ENCODE assay signal across 1 cellular context in the genomic region with DNA sequence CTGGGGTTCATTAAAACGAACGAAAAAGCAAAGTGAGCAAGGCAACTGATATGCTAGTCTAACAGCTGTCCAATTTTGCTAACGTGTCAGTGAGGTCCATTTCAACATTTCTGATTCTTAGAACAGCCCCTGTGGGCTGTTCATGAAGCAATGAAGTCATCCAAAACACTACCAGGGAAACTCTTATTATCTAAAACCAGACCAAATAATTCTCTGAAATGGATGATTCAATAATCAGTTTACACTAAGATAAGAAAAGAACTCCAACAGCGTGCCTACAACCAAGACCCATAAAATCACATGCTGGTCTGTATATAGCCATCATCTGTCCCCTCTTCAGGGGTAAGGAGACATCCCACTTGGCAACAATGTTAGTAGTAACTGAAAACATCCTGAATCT.
TF ChIP-seq lines count a peak whose summit lies in the region.

No MANE protein-coding gene starts in this region.

TF ChIP-seq in K562, 482 proteins besides CTCF, POLR2A, EP300 and RAD21 (continued from another document and continues in another):
- TF ChIP-seq, protein P1, sequence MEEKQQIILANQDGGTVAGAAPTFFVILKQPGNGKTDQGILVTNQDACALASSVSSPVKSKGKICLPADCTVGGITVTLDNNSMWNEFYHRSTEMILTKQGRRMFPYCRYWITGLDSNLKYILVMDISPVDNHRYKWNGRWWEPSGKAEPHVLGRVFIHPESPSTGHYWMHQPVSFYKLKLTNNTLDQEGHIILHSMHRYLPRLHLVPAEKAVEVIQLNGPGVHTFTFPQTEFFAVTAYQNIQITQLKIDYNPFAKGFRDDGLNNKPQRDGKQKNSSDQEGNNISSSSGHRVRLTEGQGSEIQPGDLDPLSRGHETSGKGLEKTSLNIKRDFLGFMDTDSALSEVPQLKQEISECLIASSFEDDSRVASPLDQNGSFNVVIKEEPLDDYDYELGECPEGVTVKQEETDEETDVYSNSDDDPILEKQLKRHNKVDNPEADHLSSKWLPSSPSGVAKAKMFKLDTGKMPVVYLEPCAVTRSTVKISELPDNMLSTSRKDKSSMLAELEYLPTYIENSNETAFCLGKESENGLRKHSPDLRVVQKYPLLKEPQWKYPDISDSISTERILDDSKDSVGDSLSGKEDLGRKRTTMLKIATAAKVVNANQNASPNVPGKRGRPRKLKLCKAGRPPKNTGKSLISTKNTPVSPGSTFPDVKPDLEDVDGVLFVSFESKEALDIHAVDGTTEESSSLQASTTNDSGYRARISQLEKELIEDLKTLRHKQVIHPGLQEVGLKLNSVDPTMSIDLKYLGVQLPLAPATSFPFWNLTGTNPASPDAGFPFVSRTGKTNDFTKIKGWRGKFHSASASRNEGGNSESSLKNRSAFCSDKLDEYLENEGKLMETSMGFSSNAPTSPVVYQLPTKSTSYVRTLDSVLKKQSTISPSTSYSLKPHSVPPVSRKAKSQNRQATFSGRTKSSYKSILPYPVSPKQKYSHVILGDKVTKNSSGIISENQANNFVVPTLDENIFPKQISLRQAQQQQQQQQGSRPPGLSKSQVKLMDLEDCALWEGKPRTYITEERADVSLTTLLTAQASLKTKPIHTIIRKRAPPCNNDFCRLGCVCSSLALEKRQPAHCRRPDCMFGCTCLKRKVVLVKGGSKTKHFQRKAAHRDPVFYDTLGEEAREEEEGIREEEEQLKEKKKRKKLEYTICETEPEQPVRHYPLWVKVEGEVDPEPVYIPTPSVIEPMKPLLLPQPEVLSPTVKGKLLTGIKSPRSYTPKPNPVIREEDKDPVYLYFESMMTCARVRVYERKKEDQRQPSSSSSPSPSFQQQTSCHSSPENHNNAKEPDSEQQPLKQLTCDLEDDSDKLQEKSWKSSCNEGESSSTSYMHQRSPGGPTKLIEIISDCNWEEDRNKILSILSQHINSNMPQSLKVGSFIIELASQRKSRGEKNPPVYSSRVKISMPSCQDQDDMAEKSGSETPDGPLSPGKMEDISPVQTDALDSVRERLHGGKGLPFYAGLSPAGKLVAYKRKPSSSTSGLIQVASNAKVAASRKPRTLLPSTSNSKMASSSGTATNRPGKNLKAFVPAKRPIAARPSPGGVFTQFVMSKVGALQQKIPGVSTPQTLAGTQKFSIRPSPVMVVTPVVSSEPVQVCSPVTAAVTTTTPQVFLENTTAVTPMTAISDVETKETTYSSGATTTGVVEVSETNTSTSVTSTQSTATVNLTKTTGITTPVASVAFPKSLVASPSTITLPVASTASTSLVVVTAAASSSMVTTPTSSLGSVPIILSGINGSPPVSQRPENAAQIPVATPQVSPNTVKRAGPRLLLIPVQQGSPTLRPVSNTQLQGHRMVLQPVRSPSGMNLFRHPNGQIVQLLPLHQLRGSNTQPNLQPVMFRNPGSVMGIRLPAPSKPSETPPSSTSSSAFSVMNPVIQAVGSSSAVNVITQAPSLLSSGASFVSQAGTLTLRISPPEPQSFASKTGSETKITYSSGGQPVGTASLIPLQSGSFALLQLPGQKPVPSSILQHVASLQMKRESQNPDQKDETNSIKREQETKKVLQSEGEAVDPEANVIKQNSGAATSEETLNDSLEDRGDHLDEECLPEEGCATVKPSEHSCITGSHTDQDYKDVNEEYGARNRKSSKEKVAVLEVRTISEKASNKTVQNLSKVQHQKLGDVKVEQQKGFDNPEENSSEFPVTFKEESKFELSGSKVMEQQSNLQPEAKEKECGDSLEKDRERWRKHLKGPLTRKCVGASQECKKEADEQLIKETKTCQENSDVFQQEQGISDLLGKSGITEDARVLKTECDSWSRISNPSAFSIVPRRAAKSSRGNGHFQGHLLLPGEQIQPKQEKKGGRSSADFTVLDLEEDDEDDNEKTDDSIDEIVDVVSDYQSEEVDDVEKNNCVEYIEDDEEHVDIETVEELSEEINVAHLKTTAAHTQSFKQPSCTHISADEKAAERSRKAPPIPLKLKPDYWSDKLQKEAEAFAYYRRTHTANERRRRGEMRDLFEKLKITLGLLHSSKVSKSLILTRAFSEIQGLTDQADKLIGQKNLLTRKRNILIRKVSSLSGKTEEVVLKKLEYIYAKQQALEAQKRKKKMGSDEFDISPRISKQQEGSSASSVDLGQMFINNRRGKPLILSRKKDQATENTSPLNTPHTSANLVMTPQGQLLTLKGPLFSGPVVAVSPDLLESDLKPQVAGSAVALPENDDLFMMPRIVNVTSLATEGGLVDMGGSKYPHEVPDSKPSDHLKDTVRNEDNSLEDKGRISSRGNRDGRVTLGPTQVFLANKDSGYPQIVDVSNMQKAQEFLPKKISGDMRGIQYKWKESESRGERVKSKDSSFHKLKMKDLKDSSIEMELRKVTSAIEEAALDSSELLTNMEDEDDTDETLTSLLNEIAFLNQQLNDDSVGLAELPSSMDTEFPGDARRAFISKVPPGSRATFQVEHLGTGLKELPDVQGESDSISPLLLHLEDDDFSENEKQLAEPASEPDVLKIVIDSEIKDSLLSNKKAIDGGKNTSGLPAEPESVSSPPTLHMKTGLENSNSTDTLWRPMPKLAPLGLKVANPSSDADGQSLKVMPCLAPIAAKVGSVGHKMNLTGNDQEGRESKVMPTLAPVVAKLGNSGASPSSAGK (IDR thresholded peaks at IDR 0.05), result 0 out of 2 replicates have a peak, but pooled peaks have one; percentile 17
- TF ChIP-seq FUS (optimal IDR thresholded peaks at IDR 0.05; ENCODE audit: low read depth, low read length) (no peak), HDAC2 (IDR thresholded peaks at IDR 0.05) (0 out of 2 replicates have a peak, but pooled peaks have one; percentile 26), MTA3 (IDR thresholded peaks at IDR 0.05; ENCODE audit: borderline replicate concordance) (no peak), SMARCC2 (IDR thresholded peaks at IDR 0.05; ENCODE audit: low read depth) (peak; percentile 9; the same call in 1 of the 2 replicates), TFAM (CRISPR knock-in tag; conservative IDR thresholded peaks at IDR 0.05) (no peak), ATF3 (IDR thresholded peaks at IDR 0.05) (peak; percentile 75; the same call in 1 of the 2 replicates), ATF3 (CRISPR knock-in tag; conservative IDR thresholded peaks at IDR 0.05) (no peak), DPF2 (IDR thresholded peaks at IDR 0.05) (no peak), NBN (IDR thresholded peaks at IDR 0.05; ENCODE audit: low read depth) (no peak), SMARCA4 (IDR thresholded peaks at IDR 0.05) (peak; percentile 55), EZH2 (IDR thresholded peaks at IDR 0.05; ENCODE audit: borderline replicate concordance, low read depth, low read length) (no peak), YY1 (IDR thresholded peaks at IDR 0.05; ENCODE audit: borderline replicate concordance in 1 of 3, control insufficient read depth in 1 of 3, extremely low read depth in 1 of 3, insufficient read depth in 3 of 3, insufficient read length in 1 of 3, insufficient replicate concordance in 2 of 3, low read depth in 1 of 3, low read length in 2 of 3) (no peak), ZNF644 (tag; IDR thresholded peaks at IDR 0.05; ENCODE audit: low read depth) (no peak), MIER1 (IDR thresholded peaks at IDR 0.05; ENCODE audit: low read depth) (no peak), RNF2 (IDR thresholded peaks at IDR 0.05) (no peak), MYNN (IDR thresholded peaks at IDR 0.05) (no peak), MYNN (CRISPR knock-in tag; IDR thresholded peaks at IDR 0.05) (no peak), CBX5 (IDR thresholded peaks at IDR 0.05; ENCODE audit: borderline replicate concordance, low read depth) (no peak), MYC (IDR thresholded peaks at IDR 0.05; ENCODE audit: low read depth, low read length) (peak; percentile 32; the same call in 1 of the 2 replicates), MYC (CRISPR knock-in tag; IDR thresholded peaks at IDR 0.05; ENCODE audit: borderline replicate concordance, low read depth) (no peak), KAT8 (IDR thresholded peaks at IDR 0.05; ENCODE audit: low read depth) (no peak), HDAC3 (IDR thresholded peaks at IDR 0.05; ENCODE audit: borderline replicate concordance, partially characterized antibody) (no peak), GABPB1 (CRISPR knock-in tag; IDR thresholded peaks at IDR 0.05) (no peak), NR3C1 (CRISPR knock-in tag; IDR thresholded peaks at IDR 0.05) (no peak), KAT2B (IDR thresholded peaks at IDR 0.05; ENCODE audit: low read depth, low read length) (no peak)
- TF ChIP-seq, protein P2, sequence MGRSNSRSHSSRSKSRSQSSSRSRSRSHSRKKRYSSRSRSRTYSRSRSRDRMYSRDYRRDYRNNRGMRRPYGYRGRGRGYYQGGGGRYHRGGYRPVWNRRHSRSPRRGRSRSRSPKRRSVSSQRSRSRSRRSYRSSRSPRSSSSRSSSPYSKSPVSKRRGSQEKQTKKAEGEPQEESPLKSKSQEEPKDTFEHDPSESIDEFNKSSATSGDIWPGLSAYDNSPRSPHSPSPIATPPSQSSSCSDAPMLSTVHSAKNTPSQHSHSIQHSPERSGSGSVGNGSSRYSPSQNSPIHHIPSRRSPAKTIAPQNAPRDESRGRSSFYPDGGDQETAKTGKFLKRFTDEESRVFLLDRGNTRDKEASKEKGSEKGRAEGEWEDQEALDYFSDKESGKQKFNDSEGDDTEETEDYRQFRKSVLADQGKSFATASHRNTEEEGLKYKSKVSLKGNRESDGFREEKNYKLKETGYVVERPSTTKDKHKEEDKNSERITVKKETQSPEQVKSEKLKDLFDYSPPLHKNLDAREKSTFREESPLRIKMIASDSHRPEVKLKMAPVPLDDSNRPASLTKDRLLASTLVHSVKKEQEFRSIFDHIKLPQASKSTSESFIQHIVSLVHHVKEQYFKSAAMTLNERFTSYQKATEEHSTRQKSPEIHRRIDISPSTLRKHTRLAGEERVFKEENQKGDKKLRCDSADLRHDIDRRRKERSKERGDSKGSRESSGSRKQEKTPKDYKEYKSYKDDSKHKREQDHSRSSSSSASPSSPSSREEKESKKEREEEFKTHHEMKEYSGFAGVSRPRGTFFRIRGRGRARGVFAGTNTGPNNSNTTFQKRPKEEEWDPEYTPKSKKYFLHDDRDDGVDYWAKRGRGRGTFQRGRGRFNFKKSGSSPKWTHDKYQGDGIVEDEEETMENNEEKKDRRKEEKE (IDR thresholded peaks at IDR 0.05; ENCODE audit: borderline replicate concordance in 1 of 2, control insufficient read depth in 1 of 2, low read depth in 2 of 2, low read length in 1 of 2), result no peak
- TF ChIP-seq, protein P3, sequence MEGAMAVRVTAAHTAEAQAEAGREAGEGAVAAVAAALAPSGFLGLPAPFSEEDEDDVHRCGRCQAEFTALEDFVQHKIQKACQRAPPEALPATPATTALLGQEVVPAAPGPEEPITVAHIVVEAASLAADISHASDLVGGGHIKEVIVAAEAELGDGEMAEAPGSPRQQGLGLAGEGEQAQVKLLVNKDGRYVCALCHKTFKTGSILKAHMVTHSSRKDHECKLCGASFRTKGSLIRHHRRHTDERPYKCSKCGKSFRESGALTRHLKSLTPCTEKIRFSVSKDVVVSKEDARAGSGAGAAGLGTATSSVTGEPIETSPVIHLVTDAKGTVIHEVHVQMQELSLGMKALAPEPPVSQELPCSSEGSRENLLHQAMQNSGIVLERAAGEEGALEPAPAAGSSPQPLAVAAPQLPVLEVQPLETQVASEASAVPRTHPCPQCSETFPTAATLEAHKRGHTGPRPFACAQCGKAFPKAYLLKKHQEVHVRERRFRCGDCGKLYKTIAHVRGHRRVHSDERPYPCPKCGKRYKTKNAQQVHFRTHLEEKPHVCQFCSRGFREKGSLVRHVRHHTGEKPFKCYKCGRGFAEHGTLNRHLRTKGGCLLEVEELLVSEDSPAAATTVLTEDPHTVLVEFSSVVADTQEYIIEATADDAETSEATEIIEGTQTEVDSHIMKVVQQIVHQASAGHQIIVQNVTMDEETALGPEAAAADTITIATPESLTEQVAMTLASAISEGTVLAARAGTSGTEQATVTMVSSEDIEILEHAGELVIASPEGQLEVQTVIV (CRISPR knock-in tag; IDR thresholded peaks at IDR 0.05; ENCODE audit: borderline replicate concordance), result no peak
- TF ChIP-seq, protein P4, sequence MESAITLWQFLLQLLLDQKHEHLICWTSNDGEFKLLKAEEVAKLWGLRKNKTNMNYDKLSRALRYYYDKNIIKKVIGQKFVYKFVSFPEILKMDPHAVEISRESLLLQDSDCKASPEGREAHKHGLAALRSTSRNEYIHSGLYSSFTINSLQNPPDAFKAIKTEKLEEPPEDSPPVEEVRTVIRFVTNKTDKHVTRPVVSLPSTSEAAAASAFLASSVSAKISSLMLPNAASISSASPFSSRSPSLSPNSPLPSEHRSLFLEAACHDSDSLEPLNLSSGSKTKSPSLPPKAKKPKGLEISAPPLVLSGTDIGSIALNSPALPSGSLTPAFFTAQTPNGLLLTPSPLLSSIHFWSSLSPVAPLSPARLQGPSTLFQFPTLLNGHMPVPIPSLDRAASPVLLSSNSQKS (CRISPR knock-in tag; IDR thresholded peaks at IDR 0.05), result no peak
- TF ChIP-seq, protein P5, sequence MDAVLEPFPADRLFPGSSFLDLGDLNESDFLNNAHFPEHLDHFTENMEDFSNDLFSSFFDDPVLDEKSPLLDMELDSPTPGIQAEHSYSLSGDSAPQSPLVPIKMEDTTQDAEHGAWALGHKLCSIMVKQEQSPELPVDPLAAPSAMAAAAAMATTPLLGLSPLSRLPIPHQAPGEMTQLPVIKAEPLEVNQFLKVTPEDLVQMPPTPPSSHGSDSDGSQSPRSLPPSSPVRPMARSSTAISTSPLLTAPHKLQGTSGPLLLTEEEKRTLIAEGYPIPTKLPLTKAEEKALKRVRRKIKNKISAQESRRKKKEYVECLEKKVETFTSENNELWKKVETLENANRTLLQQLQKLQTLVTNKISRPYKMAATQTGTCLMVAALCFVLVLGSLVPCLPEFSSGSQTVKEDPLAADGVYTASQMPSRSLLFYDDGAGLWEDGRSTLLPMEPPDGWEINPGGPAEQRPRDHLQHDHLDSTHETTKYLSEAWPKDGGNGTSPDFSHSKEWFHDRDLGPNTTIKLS (IDR thresholded peaks at IDR 0.05; ENCODE audit: borderline replicate concordance, low read depth), result no peak
- TF ChIP-seq, protein P6, sequence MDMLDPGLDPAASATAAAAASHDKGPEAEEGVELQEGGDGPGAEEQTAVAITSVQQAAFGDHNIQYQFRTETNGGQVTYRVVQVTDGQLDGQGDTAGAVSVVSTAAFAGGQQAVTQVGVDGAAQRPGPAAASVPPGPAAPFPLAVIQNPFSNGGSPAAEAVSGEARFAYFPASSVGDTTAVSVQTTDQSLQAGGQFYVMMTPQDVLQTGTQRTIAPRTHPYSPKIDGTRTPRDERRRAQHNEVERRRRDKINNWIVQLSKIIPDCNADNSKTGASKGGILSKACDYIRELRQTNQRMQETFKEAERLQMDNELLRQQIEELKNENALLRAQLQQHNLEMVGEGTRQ (CRISPR knock-in tag; IDR thresholded peaks at IDR 0.05), result no peak
